In the genomic region with DNA sequence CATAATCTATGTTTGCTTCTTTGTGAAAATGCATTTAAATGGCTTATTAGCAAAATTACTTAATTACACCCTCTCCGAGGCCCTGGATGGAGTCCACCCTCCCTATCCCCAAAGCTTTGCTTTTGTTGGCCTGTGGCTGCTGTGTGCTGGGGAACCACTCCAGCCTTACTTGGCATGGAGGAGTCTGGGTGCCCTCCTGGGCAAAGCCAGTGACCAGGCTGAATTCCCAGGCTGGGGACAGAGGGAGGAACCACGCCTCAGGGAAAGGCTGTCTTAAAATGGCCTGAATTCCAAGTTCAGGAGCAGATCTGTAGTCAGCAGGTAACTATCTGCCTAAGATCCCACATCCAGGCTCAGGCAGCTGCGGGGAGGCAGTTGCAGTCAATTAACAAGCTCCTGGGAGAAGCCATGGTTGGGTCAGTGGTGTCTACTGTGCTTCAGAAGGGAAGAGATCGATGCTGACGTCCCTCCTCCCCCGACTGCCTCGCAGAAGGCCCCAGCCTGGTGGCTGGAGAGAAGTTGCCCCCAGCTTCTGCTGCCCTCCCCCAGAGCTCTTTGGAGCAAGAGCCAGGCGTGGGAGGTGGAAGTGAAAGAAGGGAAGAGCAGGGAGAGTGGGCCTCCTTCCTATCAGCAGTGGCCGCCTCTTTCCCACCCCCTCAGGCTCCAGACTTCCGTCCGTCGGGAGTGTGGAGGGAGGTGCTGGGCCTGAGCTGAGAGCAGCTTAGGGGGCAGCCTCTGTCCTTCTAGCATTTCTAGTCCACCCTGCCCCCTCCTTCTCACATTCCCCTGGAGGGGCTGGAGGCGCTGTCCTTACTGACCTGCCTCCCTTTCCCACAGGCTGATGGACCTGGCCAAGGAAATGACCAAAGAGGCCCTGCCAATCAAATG, we compare ENCODE assay signal across 9 cellular contexts. TPM values are rescaled to one million over a fixed set of nuclear protein-coding genes. Genes with fewer than 3 reads are reported as not detected.
DNase-seq lines count a peak whose midpoint lies in the region; ATAC-seq, FAIRE-seq and TF ChIP-seq lines count a peak whose summit lies in the region.
"Had no signal": no experiment of that assay in that cellular context is flagged by ENCODE, and none has a peak within 500 bp of the region (broad histone marks: within the 10 kb centered on the region; RNA-seq: fewer than 3 reads in every experiment).

No MANE protein-coding gene starts in this region.

- H3K18ac ChIP-seq in mesenchymal stem cell (ENCODE audit: low read depth in 1 of 2, low read length in 2 of 2), result peak overlapping the region; percentile 93 to 98

- TF ChIP-seq CTCF in Peyer's patch (IDR thresholded peaks at IDR 0.05), result no peak
- TF ChIP-seq CTCF in transverse colon (IDR thresholded peaks at IDR 0.05), result no peak

- H3K36me3 ChIP-seq in Peyer's patch (no peaks in the 10 kb centered on the region), mesenchymal stem cell (ENCODE audit: control insufficient read depth in 1 of 2, insufficient read depth in 2 of 2, low read depth in 1 of 2, low read length in 2 of 2) (peaks cover 0 to 16% of the 10 kb centered on the region in 2 experiments), transverse colon (no peaks in the 10 kb centered on the region)

- no peaks in the 10 kb centered on the region for H3K9me3 Mint-ChIP-seq in stimulated activated naive B cell treated with anti-CD40 and anti-IgM and Interleukin-4, amounts not matched to agents 10 μg/mL and 1 μg/mL and 100 μg/mL, for 72 hours
- no peaks in the 10 kb centered on the region for H3K9me3 Mint-ChIP-seq in activated naive CD8-positive, alpha-beta T cell treated with anti-CD3 and anti-CD28 coated beads, Interleukin-2, amount 50 U/mL, for 24 hours

- ATAC-seq in stimulated activated naive B cell treated with anti-CD40 and anti-IgM and Interleukin-4, amounts not matched to agents 10 μg/mL and 1 μg/mL and 100 μg/mL, for 72 hours (replicated peaks), result no peak
- ATAC-seq in activated naive CD8-positive, alpha-beta T cell treated with anti-CD3 and anti-CD28 coated beads, Interleukin-2, amount 50 U/mL, for 24 hours, result no peak

- no peak for TF ChIP-seq EP300 in transverse colon (IDR thresholded peaks at IDR 0.05; ENCODE audit: low read depth)

- H3K4ac ChIP-seq in mesenchymal stem cell (ENCODE audit: low read depth in 1 of 2, low read length in 2 of 2), result peak overlapping the region; percentile 68 to 95

- H3K27me3 ChIP-seq in Peyer's patch (no peaks in the 10 kb centered on the region), mesenchymal stem cell (ENCODE audit: control insufficient read depth in 1 of 2, insufficient read depth in 1 of 2, low read length in 2 of 2) (no peaks in the 10 kb centered on the region), transverse colon (no peaks in the 10 kb centered on the region)

- no peak overlapping the region for H3K4me3 Mint-ChIP-seq in stimulated activated naive B cell treated with anti-CD40 and anti-IgM and Interleukin-4, amounts not matched to agents 10 μg/mL and 1 μg/mL and 100 μg/mL, for 72 hours
- no peak overlapping the region for H3K4me3 Mint-ChIP-seq in activated naive CD8-positive, alpha-beta T cell treated with anti-CD3 and anti-CD28 coated beads, Interleukin-2, amount 50 U/mL, for 24 hours

- H3K9ac ChIP-seq in mesenchymal stem cell (ENCODE audit: low read length), result peak overlapping the region; percentile 58

- no peak overlapping the region for H3K4me3 ChIP-seq in Peyer's patch
- peak overlapping the region in 1 of 2 experiments; percentile 24 for H3K4me3 ChIP-seq in mesenchymal stem cell (ENCODE audit: insufficient read depth in 1 of 2, low read depth in 1 of 2, low read length in 2 of 2)
- H3K4me3 ChIP-seq in transverse colon, result no peak overlapping the region

- H4K91ac ChIP-seq in mesenchymal stem cell (ENCODE audit: low read length), result peak overlapping the region; percentile 96

- peak overlapping the region; percentile 82 to 85 for H2BK12ac ChIP-seq in mesenchymal stem cell (ENCODE audit: low read length in 2 of 2)

- peak; percentile 18 for FAIRE-seq in endometrium (lab: Jason Lieb, UNC)
- FAIRE-seq: islet of Langerhans had no signal

- H4K8ac ChIP-seq in mesenchymal stem cell (ENCODE audit: low read length), result peak overlapping the region; percentile 99

- H3K36me3 Mint-ChIP-seq in stimulated activated naive B cell treated with anti-CD40 and anti-IgM and Interleukin-4, amounts not matched to agents 10 μg/mL and 1 μg/mL and 100 μg/mL, for 72 hours, result no peaks in the 10 kb centered on the region
- no peaks in the 10 kb centered on the region for H3K36me3 Mint-ChIP-seq in activated naive CD8-positive, alpha-beta T cell treated with anti-CD3 and anti-CD28 coated beads, Interleukin-2, amount 50 U/mL, for 24 hours (ENCODE audit: low read depth)

- peak overlapping the region in 1 of 2 experiments; percentile 50 for H3K14ac ChIP-seq in mesenchymal stem cell (ENCODE audit: low read length in 2 of 2)

- no peaks in the 10 kb centered on the region for H3K79me1 ChIP-seq in mesenchymal stem cell (replicated peaks; ENCODE audit: low read length, poor library complexity, severe bottlenecking)

- no peak overlapping the region for H2AK5ac ChIP-seq in mesenchymal stem cell (ENCODE audit: low read length, severe bottlenecking)

- H3K27ac ChIP-seq in Peyer's patch (peak overlapping the region; percentile 32 to 79 (median 60)), mesenchymal stem cell (ENCODE audit: low read length, poor library complexity, severe bottlenecking) (no peak overlapping the region), transverse colon (peak overlapping the region; percentile 60 to 75 (median 66))

- TF ChIP-seq POLR2A in Peyer's patch (IDR thresholded peaks at IDR 0.05) (no peak), transverse colon (IDR thresholded peaks at IDR 0.05) (no peak)

- peak overlapping the region; percentile 7 for H2AFZ ChIP-seq in mesenchymal stem cell (ENCODE audit: low read depth, low read length)

- H2BK5ac ChIP-seq in mesenchymal stem cell (ENCODE audit: low read depth, low read length, poor library complexity, severe bottlenecking), result no peak overlapping the region

- H3K9me3 ChIP-seq in Peyer's patch, result no peaks in the 10 kb centered on the region
- no peaks in the 10 kb centered on the region for H3K9me3 ChIP-seq in mesenchymal stem cell (ENCODE audit: control insufficient read depth, low read length)
- no peaks in the 10 kb centered on the region for H3K9me3 ChIP-seq in transverse colon

- peak overlapping the region; percentile 23 for H3K4me2 ChIP-seq in mesenchymal stem cell (ENCODE audit: low read length, poor library complexity, severe bottlenecking)

- no peak overlapping the region for H3K23ac ChIP-seq in mesenchymal stem cell (ENCODE audit: low read length in 2 of 2)

- 19% methylated on average over 12 of the region's 13 CpGs for WGBS in mesenchymal stem cell
- WGBS in transverse colon (ENCODE audit: low coverage in 1 of 2), 2 donors, result 60 to 75% methylated on average over 1 to 13 of the region's 13 CpGs

- H3K4me1 ChIP-seq in Peyer's patch, result peaks cover 0 to 21% (median 3%) of the 10 kb centered on the region in 4 donors
- H3K4me1 ChIP-seq in mesenchymal stem cell (ENCODE audit: control insufficient read depth, insufficient read depth, low read depth, low read length), result peaks cover 37% of the 10 kb centered on the region
- H3K4me1 ChIP-seq in transverse colon, result peaks cover 0 to 29% (median 4%) of the 10 kb centered on the region in 4 donors

- DNase-seq in Peyer's patch (peak in 2 of 3 donors; percentile 12 to 50), mesenchymal stem cell (peak; percentile 95), transverse colon (peak; percentile 26), mucosa of gallbladder (ENCODE audit: low spot score) (no peak)
- DNase-seq in stimulated activated naive B cell treated with anti-CD40 and anti-IgM and Interleukin-4, amounts not matched to agents 10 μg/mL and 1 μg/mL and 100 μg/mL, for 72 hours, result no peak
- no peak for DNase-seq in activated naive CD8-positive, alpha-beta T cell treated with anti-CD3 and anti-CD28 coated beads, Interleukin-2, amount 50 U/mL, for 24 hours

- H3K27me3 Mint-ChIP-seq in stimulated activated naive B cell treated with anti-CD40 and anti-IgM and Interleukin-4, amounts not matched to agents 10 μg/mL and 1 μg/mL and 100 μg/mL, for 72 hours, result peaks cover 8 to 28% of the 10 kb centered on the region in 2 donors
- peaks cover 3% of the 10 kb centered on the region for H3K27me3 Mint-ChIP-seq in activated naive CD8-positive, alpha-beta T cell treated with anti-CD3 and anti-CD28 coated beads, Interleukin-2, amount 50 U/mL, for 24 hours

- H3K4me1 Mint-ChIP-seq in stimulated activated naive B cell treated with anti-CD40 and anti-IgM and Interleukin-4, amounts not matched to agents 10 μg/mL and 1 μg/mL and 100 μg/mL, for 72 hours, result peaks cover 17 to 46% of the 10 kb centered on the region in 2 donors
- H3K4me1 Mint-ChIP-seq in activated naive CD8-positive, alpha-beta T cell treated with anti-CD3 and anti-CD28 coated beads, Interleukin-2, amount 50 U/mL, for 24 hours, result peaks cover 30% of the 10 kb centered on the region

- H2BK120ac ChIP-seq in mesenchymal stem cell (ENCODE audit: low read depth, low read length), result peak overlapping the region; percentile 100

- peak overlapping the region; percentile 99 for H2BK15ac ChIP-seq in mesenchymal stem cell (ENCODE audit: low read depth, poor library complexity, severe bottlenecking)

- in situ Hi-C loops in transverse colon (cut with MboI; ENCODE audit: low pct_ligation_motif_present in 1 of 4, low pct_unique_long_range_greater_than_20kb in 1 of 4, low sequenced_read_pairs in 3 of 4), result no loop called here

- intact Hi-C loops in transverse colon (cut with DNase I; ENCODE audit: low total_unique reads), result no loop called here

- no peak overlapping the region for H3K27ac Mint-ChIP-seq in stimulated activated naive B cell treated with anti-CD40 and anti-IgM and Interleukin-4, amounts not matched to agents 10 μg/mL and 1 μg/mL and 100 μg/mL, for 72 hours
- no peak overlapping the region for H3K27ac Mint-ChIP-seq in activated naive CD8-positive, alpha-beta T cell treated with anti-CD3 and anti-CD28 coated beads, Interleukin-2, amount 50 U/mL, for 24 hours

RNA-seq across cellular contexts. Expression of a gene that starts 11.3 kb away (rescaled TPM):
- total RNA-seq in Peyer's patch (10 to 100 TPM in 1 of 4 donors, 1 to 10 TPM in 3; 1.6 to 33.0 (median 3.2) TPM), transverse colon (1 to 10 TPM; 1.9 to 7.5 (median 3.6) TPM), mucosa of gallbladder (18.4 TPM)
- polyA plus RNA-seq in mesenchymal stem cell (2013, experiment 1 of 2), result 22.2 TPM
- polyA plus RNA-seq in mesenchymal stem cell (2013, experiment 2 of 2), result 21.4 TPM

RNA-seq across cellular contexts. Expression of a gene that starts 40.1 kb away (rescaled TPM):
- total RNA-seq in Peyer's patch (10 to 100 TPM in 3 of 4 donors, 1 to 10 TPM in 1; 9.8 to 15.7 (median 13.0) TPM), transverse colon (10 to 100 TPM in 2 of 4 donors, 1 to 10 TPM in 2; 8.9 to 17.5 (median 10.0) TPM), mucosa of gallbladder (22.2 TPM)
- 6.7 TPM for polyA plus RNA-seq in mesenchymal stem cell (2013, experiment 1 of 2)
- 6.5 TPM for polyA plus RNA-seq in mesenchymal stem cell (2013, experiment 2 of 2)

RNA-seq across cellular contexts. Expression of a gene that starts 53.7 kb away (rescaled TPM):
- total RNA-seq in Peyer's patch (not detected), transverse colon (not detected), mucosa of gallbladder (not detected)
- polyA plus RNA-seq in mesenchymal stem cell (2013, experiment 1 of 2), result not detected
- polyA plus RNA-seq in mesenchymal stem cell (2013, experiment 2 of 2), result not detected
- total RNA-seq: activated CD8-positive, alpha-beta memory T cell treated with anti-CD3 and anti-CD28 coated beads for 36 hours had no signal

Comparison
In these comparisons a context has a peak if more than half of its experiments do, and no peak if none do; other contexts are left out.
1. DNase-seq: peak in Peyer's patch (2 of 3), mesenchymal stem cell (single experiment) and transverse colon (single experiment); none in stimulated activated naive B cell treated with anti-CD40 and anti-IgM and Interleukin-4, amounts not matched to agents 10 μg/mL and 1 μg/mL and 100 μg/mL, for 72 hours (single experiment), mucosa of gallbladder (single experiment) and activated naive CD8-positive, alpha-beta T cell treated with anti-CD3 and anti-CD28 coated beads, Interleukin-2, amount 50 U/mL, for 24 hours (single experiment).